8 cellular contexts compared by ENCODE assay signal in genomic region chr3:171028025-171028778, GRCh38. TPM values are rescaled to one million over a fixed set of nuclear protein-coding genes. Genes with fewer than 3 reads are reported as not detected.
DNase-seq lines count a peak whose midpoint lies in the region; ATAC-seq and TF ChIP-seq lines count a peak whose summit lies in the region.

No MANE protein-coding gene starts in this region.

- H3K9ac ChIP-seq in endocrine pancreas (ENCODE audit: control insufficient read depth, insufficient read depth, low read length) (no peak overlapping the region), mesenchymal stem cell (ENCODE audit: low read length) (peak overlapping the region; percentile 83)

- DNase-seq in DMS53 treated with DMSO at 0.1 percent for 48 hours (lab: John Stamatoyannopoulos, UW; ENCODE audit: unreplicated experiment) (peak; percentile 42), mesenchymal stem cell (peak; percentile 75), chondrocyte (ENCODE audit: low spot score) (no peak)
- peak; percentile 63 to 76 for DNase-seq in activated CD4-positive, alpha-beta T cell treated with anti-CD3 and anti-CD28 coated beads, Interleukin-2, amount 50 U/mL, for 48 hours
- DNase-seq in stimulated activated effector memory CD8-positive, alpha-beta T cell treated with anti-CD3 and anti-CD28 coated beads, Interleukin-12 subunit alpha, Interleukin-12 subunit beta, amount 100 ng/mL, for 72 hours (ENCODE audit: low spot score in 2 of 2): peak; percentile 14 to 59

- peak overlapping the region in 1 of 2 experiments; percentile 12 for H2BK12ac ChIP-seq in mesenchymal stem cell (ENCODE audit: low read length in 2 of 2)

- peak overlapping the region; percentile 73 for H2BK5ac ChIP-seq in mesenchymal stem cell (ENCODE audit: low read depth, low read length, poor library complexity, severe bottlenecking)

- peak overlapping the region; percentile 16 for H2AFZ ChIP-seq in mesenchymal stem cell (ENCODE audit: low read depth, low read length)

- H3K4ac ChIP-seq in mesenchymal stem cell (ENCODE audit: low read depth in 1 of 2, low read length in 2 of 2): no peak overlapping the region

- H3K9me3 Mint-ChIP-seq in stimulated activated effector memory CD8-positive, alpha-beta T cell treated with anti-CD3 and anti-CD28 coated beads, Interleukin-12 subunit alpha, Interleukin-12 subunit beta, amount 100 ng/mL, for 72 hours: no peaks in the 10 kb centered on the region
- H3K9me3 Mint-ChIP-seq in chondrocyte (ENCODE audit: low read depth): no peaks in the 10 kb centered on the region

- H4K8ac ChIP-seq in mesenchymal stem cell (ENCODE audit: low read length): peak overlapping the region; percentile 46

- no peak overlapping the region for H4K91ac ChIP-seq in mesenchymal stem cell (ENCODE audit: low read length)

- H3K23ac ChIP-seq in mesenchymal stem cell (ENCODE audit: low read length in 2 of 2): no peak overlapping the region

- H2AK5ac ChIP-seq in mesenchymal stem cell (ENCODE audit: low read length, severe bottlenecking): peak overlapping the region; percentile 40

- no peak overlapping the region for H3K27ac Mint-ChIP-seq in stimulated activated effector memory CD8-positive, alpha-beta T cell treated with anti-CD3 and anti-CD28 coated beads, Interleukin-12 subunit alpha, Interleukin-12 subunit beta, amount 100 ng/mL, for 72 hours
- H3K27ac Mint-ChIP-seq in chondrocyte (ENCODE audit: unreplicated experiment): no peak overlapping the region

- peaks cover 6% of the 10 kb centered on the region for H3K4me1 ChIP-seq in endocrine pancreas (ENCODE audit: control insufficient read depth, insufficient read depth, low read length)
- peaks cover 12% of the 10 kb centered on the region for H3K4me1 ChIP-seq in mesenchymal stem cell (ENCODE audit: control insufficient read depth, insufficient read depth, low read depth, low read length)

- no peaks in the 10 kb centered on the region for H3K4me1 Mint-ChIP-seq in stimulated activated effector memory CD8-positive, alpha-beta T cell treated with anti-CD3 and anti-CD28 coated beads, Interleukin-12 subunit alpha, Interleukin-12 subunit beta, amount 100 ng/mL, for 72 hours
- no peaks in the 10 kb centered on the region for H3K4me1 Mint-ChIP-seq in chondrocyte (ENCODE audit: low read depth)

- H3K36me3 ChIP-seq in endocrine pancreas (ENCODE audit: control insufficient read depth, insufficient read depth, low read length) (no peaks in the 10 kb centered on the region), mesenchymal stem cell (ENCODE audit: control insufficient read depth in 1 of 2, insufficient read depth in 2 of 2, low read depth in 1 of 2, low read length in 2 of 2) (no peaks in the 10 kb centered on the region)

- no peak overlapping the region for H3K4me3 Mint-ChIP-seq in stimulated activated effector memory CD8-positive, alpha-beta T cell treated with anti-CD3 and anti-CD28 coated beads, Interleukin-12 subunit alpha, Interleukin-12 subunit beta, amount 100 ng/mL, for 72 hours
- no peak overlapping the region for H3K4me3 Mint-ChIP-seq in chondrocyte (ENCODE audit: unreplicated experiment)

- no peaks in the 10 kb centered on the region for H3K27me3 Mint-ChIP-seq in chondrocyte (ENCODE audit: low read depth)

- no peak overlapping the region for H3K14ac ChIP-seq in mesenchymal stem cell (ENCODE audit: low read length in 2 of 2)

- ATAC-seq in HG02943 (IDR thresholded peaks at IDR 0.05; ENCODE audit: low read depth, unreplicated experiment) (peak; percentile 75), HG03439 (IDR thresholded peaks at IDR 0.05; ENCODE audit: unreplicated experiment) (no peak)
- ATAC-seq in stimulated activated effector memory CD8-positive, alpha-beta T cell treated with anti-CD3 and anti-CD28 coated beads, Interleukin-12 subunit alpha, Interleukin-12 subunit beta, amount 100 ng/mL, for 72 hours: peak; percentile 87

- no peak overlapping the region for H3K4me2 ChIP-seq in mesenchymal stem cell (ENCODE audit: low read length, poor library complexity, severe bottlenecking)

- H2BK15ac ChIP-seq in mesenchymal stem cell (ENCODE audit: low read depth, poor library complexity, severe bottlenecking): no peak overlapping the region

- peak overlapping the region; percentile 92 for H3K27ac ChIP-seq in mesenchymal stem cell (ENCODE audit: low read length, poor library complexity, severe bottlenecking)

- H3K27me3 ChIP-seq in endocrine pancreas (ENCODE audit: control insufficient read depth, insufficient read depth, low read length) (no peaks in the 10 kb centered on the region), mesenchymal stem cell (ENCODE audit: control insufficient read depth in 1 of 2, insufficient read depth in 1 of 2, low read length in 2 of 2) (no peaks in the 10 kb centered on the region)

- H3K79me1 ChIP-seq in mesenchymal stem cell (replicated peaks; ENCODE audit: low read length, poor library complexity, severe bottlenecking): no peaks in the 10 kb centered on the region

- H3K4me3 ChIP-seq in endocrine pancreas (ENCODE audit: control insufficient read depth, insufficient read depth, low read length) (peak overlapping the region; percentile 24), mesenchymal stem cell (ENCODE audit: insufficient read depth in 1 of 2, low read depth in 1 of 2, low read length in 2 of 2) (peak overlapping the region in 1 of 2 experiments; percentile 66)

- no peak for TF ChIP-seq CTCF in chondrocyte (IDR thresholded peaks at IDR 0.05)

- H3K9me3 ChIP-seq in endocrine pancreas (ENCODE audit: control insufficient read depth, low read length) (no peaks in the 10 kb centered on the region), mesenchymal stem cell (ENCODE audit: control insufficient read depth, low read length) (no peaks in the 10 kb centered on the region)

- no peaks in the 10 kb centered on the region for H3K36me3 Mint-ChIP-seq in stimulated activated effector memory CD8-positive, alpha-beta T cell treated with anti-CD3 and anti-CD28 coated beads, Interleukin-12 subunit alpha, Interleukin-12 subunit beta, amount 100 ng/mL, for 72 hours
- no peaks in the 10 kb centered on the region for H3K36me3 Mint-ChIP-seq in chondrocyte (ENCODE audit: low read depth)

- WGBS in mesenchymal stem cell: 13% methylated on average over 39 of the region's 39 CpGs

- peak overlapping the region in 1 of 2 experiments; percentile 54 for H3K18ac ChIP-seq in mesenchymal stem cell (ENCODE audit: low read depth in 1 of 2, low read length in 2 of 2)

- no peak overlapping the region for H2BK120ac ChIP-seq in mesenchymal stem cell (ENCODE audit: low read depth, low read length)

RNA-seq across cellular contexts. Expression of gene SLC2A2, which starts 1.7 kb away (rescaled TPM):
- polyA plus RNA-seq in mesenchymal stem cell (2013, experiment 1 of 2): not detected
- polyA plus RNA-seq in mesenchymal stem cell (2013, experiment 2 of 2): not detected
- not detected in 3 replicates for total RNA-seq in chondrocyte
